ENCODE assay signal across 21 cellular contexts in genomic region chr12:130480231-130480630, GRCh38.
"Had no signal": no experiment of that assay in that cellular context is flagged by ENCODE, and none has a peak within 500 bp of the region (broad histone marks: within the 10 kb centered on the region; RNA-seq: fewer than 3 reads in every experiment).

No MANE protein-coding gene starts in this region.

- H3K27ac ChIP-seq: colonic mucosa, coronary artery, dorsolateral prefrontal cortex, epithelial cell of prostate, esophagus squamous epithelium, foreskin keratinocyte, gastrocnemius medialis, gastroesophageal sphincter, heart left ventricle, heart right ventricle had no signal

- H3K36me3 ChIP-seq: colonic mucosa, esophagus squamous epithelium, gastrocnemius medialis, gastroesophageal sphincter, heart left ventricle, heart right ventricle had no signal

- H3K4me1 ChIP-seq: colonic mucosa, foreskin keratinocyte, gastrocnemius medialis, gastroesophageal sphincter, heart left ventricle, heart right ventricle had no signal

- H3K9me3 ChIP-seq: colonic mucosa, esophagus squamous epithelium, gastrocnemius medialis, gastroesophageal sphincter, heart left ventricle, heart right ventricle had no signal

- H3K27me3 ChIP-seq: colonic mucosa, foreskin keratinocyte had no signal

- H3K4me3 ChIP-seq: colonic mucosa, coronary artery, dorsolateral prefrontal cortex, esophagus squamous epithelium, gastrocnemius medialis, gastroesophageal sphincter, heart left ventricle, heart right ventricle had no signal

- DNase-seq: cortex of kidney; dermis blood vessel endothelial cell; dorsolateral prefrontal cortex; effector CD4-positive, alpha-beta T cell; effector CD8-positive, alpha-beta T cell; effector memory CD4-positive, alpha-beta T cell; effector memory CD8-positive, alpha-beta T cell; erythroblast; esophagus squamous epithelium; foreskin fibroblast; foreskin keratinocyte; foreskin melanocyte; gastrocnemius medialis; glutamatergic neuron; head of caudate nucleus; heart left ventricle; heart right ventricle had no signal
